19 cellular contexts compared by ENCODE assay signal in genomic region chr3:69806735-69807438, GRCh38.
DNase-seq lines count a peak whose midpoint lies in the region; FAIRE-seq and TF ChIP-seq lines count a peak whose summit lies in the region.
"Had no signal": no experiment of that assay in that cellular context is flagged by ENCODE, and none has a peak within 500 bp of the region (broad histone marks: within the 10 kb centered on the region; RNA-seq: fewer than 3 reads in every experiment).

No MANE protein-coding gene starts in this region.

- H3K36me3 ChIP-seq in uterus (no peaks in the 10 kb centered on the region), ovary (no peaks in the 10 kb centered on the region)

- H3K27me3 ChIP-seq in uterus (no peaks in the 10 kb centered on the region), ovary (no peaks in the 10 kb centered on the region)
- H3K27me3 ChIP-seq: body of pancreas had no signal

- TF ChIP-seq POLR2A in uterus (IDR thresholded peaks at IDR 0.05) (no peak), ovary (IDR thresholded peaks at IDR 0.05) (no peak)

- TF ChIP-seq CTCF in HFF-Myc (IDR thresholded peaks at IDR 0.05; ENCODE audit: low read depth, low read length, missing control alignments) (no peak), D721Med (IDR thresholded peaks at IDR 0.05; ENCODE audit: insufficient read depth, missing control alignments) (no peak), uterus (IDR thresholded peaks at IDR 0.05) (no peak), ovary (IDR thresholded peaks at IDR 0.05) (no peak)

- DNase-seq in A172 (ENCODE audit: low spot score) (peak; percentile 77), HFF-Myc (ENCODE audit: extremely low read depth, low read depth) (peak; percentile 42), astrocyte of the hippocampus (ENCODE audit: low read depth, low spot score) (peak; percentile 67), iris pigment epithelial cell (ENCODE audit: low read depth) (peak; percentile 90), D721Med (ENCODE audit: insufficient read length, low spot score) (no peak), uterus (no peak), inferior parietal cortex (ENCODE audit: extremely low spot score) (no peak), ovary (no peak)
- DNase-seq: activated CD8-positive, alpha-beta memory T cell treated with anti-CD3 and anti-CD28 coated beads, Interleukin-2, amount 10 ng/mL, durations not matched to agents 7 days and 5 days; activated gamma-delta T cell treated with Interleukin-2 at 50 U/mL for 16 hours; body of pancreas; effector memory CD4-positive, alpha-beta T cell; midbrain; RPMI8226; stimulated activated CD4-positive, alpha-beta T cell treated with anti-CD3 and anti-CD28 coated beads, Interleukin-12 subunit alpha, Interleukin-12 subunit beta, amount 100 ng/mL, for 4 hours; T-helper 1 cell had no signal

- H3K27ac ChIP-seq in uterus (peak overlapping the region in 1 of 2 donors; percentile 36), ovary (no peak overlapping the region)
- H3K27ac ChIP-seq: A549, body of pancreas had no signal

- no peak for FAIRE-seq in D721Med (lab: Jason Lieb, UNC)
- FAIRE-seq: A549, GM18507, GM19239 had no signal

- no peaks in the 10 kb centered on the region for H3K4me1 ChIP-seq in uterus
- H3K4me1 ChIP-seq in ovary (ENCODE audit: insufficient read depth) = peaks cover 6% of the 10 kb centered on the region
- H3K4me1 ChIP-seq: A549 had no signal

- H3K4me3 ChIP-seq in HFF-Myc (replicated peaks; ENCODE audit: low read depth, low read length) = no peak overlapping the region
- H3K4me3 ChIP-seq in uterus = no peak overlapping the region
- H3K4me3 ChIP-seq in ovary = no peak overlapping the region
- H3K4me3 ChIP-seq: A549, body of pancreas had no signal

- WGBS in ovary, 3 donors = 84 to 89% (median 85%) methylated on average over 1 of the region's 1 CpG

- TF ChIP-seq EP300 in ovary (IDR thresholded peaks at IDR 0.05) = no peak

- H3K9me3 ChIP-seq in uterus = no peaks in the 10 kb centered on the region
- no peaks in the 10 kb centered on the region for H3K9me3 ChIP-seq in ovary
- H3K9me3 ChIP-seq: A549, body of pancreas had no signal

- intact Hi-C loops in uterus (cut with DNase I; ENCODE audit: low total_unique reads) = no loop called here
- intact Hi-C loops in ovary (cut with DNase I) = no loop called here

Comparison
In these comparisons a context has a peak if more than half of its experiments do, and no peak if none do; other contexts are left out.
1. DNase-seq: peak in A172 (single experiment), HFF-Myc (single experiment), astrocyte of the hippocampus (single experiment) and iris pigment epithelial cell (single experiment); none in D721Med (single experiment), uterus (0 of 2), inferior parietal cortex (single experiment) and ovary (0 of 5).